8 cellular contexts compared by ENCODE assay signal in genomic region chr11:107457558-107458271, GRCh38. TPM values are rescaled to one million over a fixed set of nuclear protein-coding genes. Genes with fewer than 3 reads are reported as not detected.
DNase-seq lines count a peak whose midpoint lies in the region; ATAC-seq, FAIRE-seq and TF ChIP-seq lines count a peak whose summit lies in the region.

CWF19L2 (minus strand) TSS chr11:107457825; CDS start chr11:107457816, 9 bp downstream.

- H3K4me3 ChIP-seq in ACC112 (ENCODE audit: low read depth, low read length): peak within 1 kb of the TSS; percentile 77
- H3K4me3 ChIP-seq in mammary epithelial cell (replicated peaks in 1 of 3; ENCODE audit: insufficient read depth in 1 of 3, low read depth in 2 of 3, low read length in 3 of 3): peak within 1 kb of the TSS; percentile 49 to 70 (median 61)
- peak within 1 kb of the TSS; percentile 49 to 62 for H3K4me3 ChIP-seq in small intestine (ENCODE audit: low read depth in 1 of 2, low read length in 2 of 2)

- H2AFZ ChIP-seq in ACC112 (ENCODE audit: low read length, unreplicated experiment) (peak within 1 kb of the TSS; percentile 79), mammary epithelial cell (ENCODE audit: low read depth, low read length) (peak within 1 kb of the TSS; percentile 85)

- peaks cover 14% of the 10 kb centered on the region for H3K79me2 ChIP-seq in ACC112 (ENCODE audit: control insufficient read depth, insufficient read depth, low read length, unreplicated experiment)
- H3K79me2 ChIP-seq in mammary epithelial cell (ENCODE audit: insufficient read depth, low read length): peaks cover 20% of the 10 kb centered on the region

- intact Hi-C loops in mammary epithelial cell (cut with micrococcal nuclease): loop anchor here (5.0 kb wide), 1 partner anchor 85 kb away; no protein-coding TSS in a partner anchor

- H3K27me3 ChIP-seq in ACC112 (ENCODE audit: insufficient read depth, low read length): no peaks in the 10 kb centered on the region; the same call in 1 of the 2 replicates
- H3K27me3 ChIP-seq in mammary epithelial cell (ENCODE audit: insufficient read depth, low read length): no peaks in the 10 kb centered on the region
- H3K27me3 ChIP-seq in small intestine (ENCODE audit: control insufficient read depth in 2 of 2, insufficient read depth in 2 of 2, low read length in 2 of 2): no peaks in the 10 kb centered on the region

- WGBS in mammary epithelial cell (ENCODE audit: low coverage, missing lambda C conversion rate): 6% methylated on average over 25 of the region's 30 CpGs
- 0 to 1% (median 0%) methylated on average over 30 of the region's 30 CpGs for WGBS in small intestine, 3 donors

- TF ChIP-seq CTCF in VCaP (conservative IDR thresholded peaks at IDR 0.05) (no peak; the same call in 1 of the 2 replicates), mammary epithelial cell (conservative IDR thresholded peaks at IDR 0.05 in 1 of 2, IDR thresholded peaks at IDR 0.05 in 1 of 2; ENCODE audit: extremely low read depth in 1 of 2, insufficient read depth in 1 of 2, low read depth in 1 of 2, low read length in 2 of 2) (no peak)

- CTCF ChIA-PET in mammary epithelial cell (lab: Charles Lee; ENCODE audit: low non-redundant PET): interaction anchor here (0.6 kb wide), 1 partner anchor 1328 kb away, joined by 3 read pairs; no protein-coding TSS in a partner anchor

- H3K9ac ChIP-seq in mammary epithelial cell (ENCODE audit: insufficient read depth, low read length): peak within 1 kb of the TSS; percentile 76

- BruUV-seq in mammary epithelial cell (replicated peaks; lab: Mats Ljungman, UMichigan): no TSS peak

- DNase-seq in NCI-H2196 treated with DMSO at 0.1 percent for 48 hours (lab: John Stamatoyannopoulos, UW; ENCODE audit: unreplicated experiment) (peak; percentile 87), mammary epithelial cell (peak; percentile 89), iPS-NIHi11 (ENCODE audit: low spot score) (peak; percentile 95), small intestine (peak; percentile 96)

- H3K27ac ChIP-seq in ACC112 (ENCODE audit: low read depth, low read length) (no peak within 1 kb of the TSS), VCaP (peak within 1 kb of the TSS; percentile 76), mammary epithelial cell (ENCODE audit: insufficient read depth, low read depth, low read length) (peak within 1 kb of the TSS; percentile 40), small intestine (ENCODE audit: low read depth in 1 of 2, low read length in 1 of 2) (peak within 1 kb of the TSS in 1 of 2 donors; percentile 82)

- peak; percentile 93 for FAIRE-seq in small intestine (lab: Jason Lieb, UNC)

- H3K4me1 ChIP-seq in ACC112 (ENCODE audit: control insufficient read depth, insufficient read depth, low read length, unreplicated experiment) (peaks cover 12% of the 10 kb centered on the region), mammary epithelial cell (ENCODE audit: insufficient read depth, low read length) (no peaks in the 10 kb centered on the region), small intestine (ENCODE audit: control insufficient read depth in 2 of 2, insufficient read depth in 1 of 2, low read depth in 1 of 2, low read length in 1 of 2) (peaks cover 0 to 4% of the 10 kb centered on the region in 2 donors)

- dilution Hi-C loops in mammary epithelial cell (cut with HindIII; ENCODE audit: low sequenced_read_pairs): no loop called here

- ATAC-seq in GM18870 (IDR thresholded peaks at IDR 0.05; ENCODE audit: unreplicated experiment): peak; percentile 96
- ATAC-seq in HG03135 (IDR thresholded peaks at IDR 0.05; ENCODE audit: unreplicated experiment): peak; percentile 97

- H3K36me3 ChIP-seq in ACC112 (ENCODE audit: insufficient read depth, low read length) (no peaks in the 10 kb centered on the region), mammary epithelial cell (ENCODE audit: insufficient read depth, low read length) (peaks cover 3% of the 10 kb centered on the region), small intestine (ENCODE audit: control insufficient read depth in 2 of 2, insufficient read depth in 2 of 2, low read length in 2 of 2) (peaks cover 4% of the 10 kb centered on the region in 2 donors)

- H3K4me2 ChIP-seq in mammary epithelial cell (ENCODE audit: insufficient read depth, low read depth, low read length): peak within 1 kb of the TSS; percentile 83

- H3K9me3 ChIP-seq in mammary epithelial cell (replicated peaks; ENCODE audit: insufficient read depth, low read length): no peaks in the 10 kb centered on the region
- no peaks in the 10 kb centered on the region for H3K9me3 ChIP-seq in small intestine (ENCODE audit: control insufficient read depth, low read depth)

- in situ Hi-C loops in mammary epithelial cell (cut with MboI; ENCODE audit: low sequenced_read_pairs in 2 of 2): no loop called here

- no peaks in the 10 kb centered on the region for H4K20me1 ChIP-seq in mammary epithelial cell (ENCODE audit: insufficient read depth, low read length)

RNA-seq across cellular contexts. Expression of gene CWF19L2, which starts in this region (rescaled TPM):
- total RNA-seq in mammary epithelial cell: 10 to 100 TPM in 1 of 2 donors, 1 to 10 TPM in 1; 9.0 to 10.5 TPM
- 2.2 TPM for polyA plus RNA-seq in mammary epithelial cell
- polyA minus RNA-seq in mammary epithelial cell: 1.1 TPM
- polyA plus RNA-seq in small intestine: 10 to 100 TPM in 2 of 3 donors, 1 to 10 TPM in 1; 5.2 to 27.0 (median 13.6) TPM
